11 cellular contexts compared by ENCODE assay signal in the genomic region with DNA sequence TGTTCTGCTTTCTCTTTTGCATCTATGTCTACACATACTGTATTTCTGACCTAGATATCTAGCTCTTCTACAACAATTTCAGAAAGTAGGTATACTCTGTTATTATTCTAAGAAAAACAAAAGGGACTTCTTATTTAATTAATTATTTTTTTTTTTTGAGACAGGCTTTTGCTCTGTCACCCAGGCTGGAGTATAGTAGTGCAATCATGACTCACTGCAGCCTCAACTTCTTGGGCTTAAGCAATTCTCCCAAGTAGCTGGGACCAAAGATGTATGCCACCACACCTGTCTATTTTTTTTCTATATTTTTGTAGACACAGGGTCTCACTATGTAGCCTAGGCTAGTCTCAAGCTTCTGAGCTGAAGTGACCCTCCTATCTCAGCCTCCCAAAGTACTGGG.
DNase-seq lines count a peak whose midpoint lies in the region; ATAC-seq and TF ChIP-seq lines count a peak whose summit lies in the region.
"Had no signal": no experiment of that assay in that cellular context is flagged by ENCODE, and none has a peak within 500 bp of the region (broad histone marks: within the 10 kb centered on the region; RNA-seq: fewer than 3 reads in every experiment).

No MANE protein-coding gene starts in this region.

- H3K27ac ChIP-seq in CD4-positive, CD25-positive, alpha-beta regulatory T cell (ENCODE audit: insufficient read depth, low read length, poor library complexity, severe bottlenecking), result peak overlapping the region; percentile 54
- peak overlapping the region; percentile 57 for H3K27ac ChIP-seq in brain microvascular endothelial cell
- H3K27ac ChIP-seq: colonic mucosa had no signal

- TF ChIP-seq CTCF in brain microvascular endothelial cell (IDR thresholded peaks at IDR 0.05; ENCODE audit: low read depth, low read length, missing control alignments) (no peak), mesothelial cell of epicardium (IDR thresholded peaks at IDR 0.05; ENCODE audit: unreplicated experiment) (no peak)

- H3K4me1 ChIP-seq in CD4-positive, CD25-positive, alpha-beta regulatory T cell (ENCODE audit: control insufficient read depth, insufficient read depth, low read length, poor library complexity, severe bottlenecking), result peaks cover 65% of the 10 kb centered on the region
- H3K4me1 ChIP-seq: colonic mucosa had no signal

- peaks cover 34% of the 10 kb centered on the region for H3K36me3 ChIP-seq in CD4-positive, CD25-positive, alpha-beta regulatory T cell (ENCODE audit: control insufficient read depth, insufficient read depth, low read length)
- H3K36me3 ChIP-seq in brain microvascular endothelial cell (replicated peaks), result peaks cover 6% of the 10 kb centered on the region
- H3K36me3 ChIP-seq: colonic mucosa had no signal

- peaks cover 42% of the 10 kb centered on the region for H3K36me3 Mint-ChIP-seq in CD4-positive, CD25-positive, alpha-beta regulatory T cell
- H3K36me3 Mint-ChIP-seq in IgD-negative memory B cell (peaks cover 6% of the 10 kb centered on the region), mesothelial cell of epicardium (peaks cover 5% of the 10 kb centered on the region)

- in situ Hi-C loops in brain microvascular endothelial cell (cut with HindIII; ENCODE audit: low pct_ligation_motif_present, low sequenced_read_pairs), result no loop called here

- H3K27ac Mint-ChIP-seq in CD4-positive, CD25-positive, alpha-beta regulatory T cell, result peak overlapping the region; percentile 4 to 74 (median 48)
- H3K27ac Mint-ChIP-seq in IgD-negative memory B cell (peak overlapping the region in 2 of 3 donors; percentile 0 to 56), mesothelial cell of epicardium (peak overlapping the region; percentile 16)

- H3K27me3 ChIP-seq in CD4-positive, CD25-positive, alpha-beta regulatory T cell (ENCODE audit: control insufficient read depth, insufficient read depth, low read length), result no peaks in the 10 kb centered on the region
- no peaks in the 10 kb centered on the region for H3K27me3 ChIP-seq in brain microvascular endothelial cell (replicated peaks)
- H3K27me3 ChIP-seq: colonic mucosa had no signal

- peak overlapping the region; percentile 56 for H3K4me3 ChIP-seq in CD4-positive, CD25-positive, alpha-beta regulatory T cell (ENCODE audit: low read depth, low read length)
- H3K4me3 ChIP-seq in brain microvascular endothelial cell (ENCODE audit: low read depth, low read length), result no peak overlapping the region
- H3K4me3 ChIP-seq: colonic mucosa had no signal

- H3K4me3 Mint-ChIP-seq in CD4-positive, CD25-positive, alpha-beta regulatory T cell, result peak overlapping the region in 1 of 4 donors; percentile 5
- H3K4me3 Mint-ChIP-seq in IgD-negative memory B cell, result no peak overlapping the region
- no peak overlapping the region for H3K4me3 Mint-ChIP-seq in mesothelial cell of epicardium

- H3K9me3 Mint-ChIP-seq in CD4-positive, CD25-positive, alpha-beta regulatory T cell, result no peaks in the 10 kb centered on the region
- H3K9me3 Mint-ChIP-seq in IgD-negative memory B cell (peaks cover 0 to 2% (median 0%) of the 10 kb centered on the region in 3 donors), mesothelial cell of epicardium (no peaks in the 10 kb centered on the region)

- no peak for ATAC-seq in CD4-positive, CD25-positive, alpha-beta regulatory T cell (ENCODE audit: low read depth in 2 of 2)

- no peaks in the 10 kb centered on the region for H3K27me3 Mint-ChIP-seq in CD4-positive, CD25-positive, alpha-beta regulatory T cell
- H3K27me3 Mint-ChIP-seq in IgD-negative memory B cell (no peaks in the 10 kb centered on the region), mesothelial cell of epicardium (ENCODE audit: low read depth) (no peaks in the 10 kb centered on the region)

- H3K9me3 ChIP-seq in CD4-positive, CD25-positive, alpha-beta regulatory T cell (ENCODE audit: control insufficient read depth in 2 of 2, low read length in 2 of 2), result no peaks in the 10 kb centered on the region
- H3K9me3 ChIP-seq: colonic mucosa had no signal

- peaks cover 53 to 87% (median 70%) of the 10 kb centered on the region in 4 donors for H3K4me1 Mint-ChIP-seq in CD4-positive, CD25-positive, alpha-beta regulatory T cell
- H3K4me1 Mint-ChIP-seq in IgD-negative memory B cell, result peaks cover 42 to 57% (median 53%) of the 10 kb centered on the region in 3 donors
- H3K4me1 Mint-ChIP-seq in mesothelial cell of epicardium, result peaks cover 30% of the 10 kb centered on the region

- DNase-seq in CD4-positive, CD25-positive, alpha-beta regulatory T cell, result no peak
- DNase-seq in brain microvascular endothelial cell (peak; percentile 55), mesothelial cell of epicardium (ENCODE audit: low spot score in 2 of 2, unreplicated experiment in 2 of 2) (no peak), SKM-1 (lab: John Stamatoyannopoulos, UW; ENCODE audit: unreplicated experiment) (no peak), NCI-H69 (lab: John Stamatoyannopoulos, UW) (no peak), GM19240 (ENCODE audit: insufficient read length, low spot score) (no peak), NAMALWA (ENCODE audit: low spot score) (no peak)
- DNase-seq: colonic mucosa; NCI-H345; stimulated activated CD4-positive, alpha-beta T cell treated with anti-CD3 and anti-CD28 coated beads, Interleukin-4, amount 100 ng/mL, for 24 hours had no signal
